ENCODE assay signal across 35 cellular contexts in genomic region chr9:83011611-83012010, GRCh38. TPM values are rescaled to one million over a fixed set of nuclear protein-coding genes. Genes with fewer than 3 reads are reported as not detected.
DNase-seq lines count a peak whose midpoint lies in the region; ATAC-seq, FAIRE-seq and TF ChIP-seq lines count a peak whose summit lies in the region.
"Had no signal": no experiment of that assay in that cellular context is flagged by ENCODE, and none has a peak within 500 bp of the region (broad histone marks: within the 10 kb centered on the region; RNA-seq: fewer than 3 reads in every experiment).

No MANE protein-coding gene starts in this region.

- H2BK120ac ChIP-seq in H9 (ENCODE audit: low read depth, low read length, poor library complexity, severe bottlenecking) = no peak overlapping the region

- H2BK15ac ChIP-seq in H9 (ENCODE audit: low read depth, low read length) = no peak overlapping the region

- no peaks in the 10 kb centered on the region for H3K23me2 ChIP-seq in H9 (ENCODE audit: insufficient read length, low read depth, low read length, poor library complexity, severe bottlenecking)

- H3K36me3 Mint-ChIP-seq in Calu3 (ENCODE audit: insufficient read depth, unreplicated experiment) (peaks cover 49% of the 10 kb centered on the region), H9 (ENCODE audit: insufficient read depth in 1 of 3, low read depth in 3 of 3) (no peaks in the 10 kb centered on the region)
- H3K36me3 Mint-ChIP-seq: activated naive CD8-positive, alpha-beta T cell; CD4-positive, CD25-positive, alpha-beta regulatory T cell; T-cell had no signal

- H3K4me3 Mint-ChIP-seq in Calu3 (ENCODE audit: low read depth, unreplicated experiment) (no peak overlapping the region), H9 (no peak overlapping the region)
- H3K4me3 Mint-ChIP-seq: activated naive CD8-positive, alpha-beta T cell; CD4-positive, CD25-positive, alpha-beta regulatory T cell; central memory CD8-positive, alpha-beta T cell; nephron; T-cell had no signal

- H2BK20ac ChIP-seq in H9 (ENCODE audit: low read depth, low read length, poor library complexity, severe bottlenecking) = no peak overlapping the region

- no peak overlapping the region for H3K4ac ChIP-seq in H9 (ENCODE audit: low read depth, low read length)

- no peaks in the 10 kb centered on the region for H3K79me1 ChIP-seq in H9 (ENCODE audit: insufficient read depth, low read depth, low read length, poor library complexity, severe bottlenecking)

- no peak overlapping the region for H2AFZ ChIP-seq in H9 (ENCODE audit: low read length)

- BruUV-seq in Calu3 (replicated peaks; lab: Mats Ljungman, UMichigan) = no TSS peak

- no peak overlapping the region for H3T11ph ChIP-seq in H9 (ENCODE audit: low read length)

- no peaks in the 10 kb centered on the region for H3K9me3 Mint-ChIP-seq in Calu3 (ENCODE audit: low read depth, unreplicated experiment)
- H3K9me3 Mint-ChIP-seq in H9 = no peaks in the 10 kb centered on the region; a peak in 1 of 5 replicates
- H3K9me3 Mint-ChIP-seq: nephron, T-cell had no signal

- H4K91ac ChIP-seq in H9 (ENCODE audit: insufficient read length, low read depth, low read length) = no peak overlapping the region

- peak; percentile 13 for FAIRE-seq in pancreas (lab: Jason Lieb, UNC)
- FAIRE-seq: frontal cortex, HTR-8/SVneo had no signal

- H3K56ac ChIP-seq in H9 (ENCODE audit: insufficient read length, low read depth, low read length) = no peak overlapping the region

- H3K4me3 ChIP-seq in astrocyte of the cerebellum (ENCODE audit: low read depth, low read length) = no peak overlapping the region
- no peak overlapping the region for H3K4me3 ChIP-seq in pancreas
- H3K4me3 ChIP-seq: ascending aorta, esophagus muscularis mucosa, MG63, suprapubic skin had no signal

- ATAC-seq in pancreas (no peak), esophagus mucosa (no peak), HG03565 (IDR thresholded peaks at IDR 0.05; ENCODE audit: unreplicated experiment) (no peak)
- ATAC-seq: T-cell had no signal

- no peaks in the 10 kb centered on the region for H4K20me1 ChIP-seq in H9 (ENCODE audit: control insufficient read depth, insufficient read depth, insufficient read length)

- no peak overlapping the region for H2AK5ac ChIP-seq in H9 (ENCODE audit: insufficient read length, low read length)

- peak overlapping the region; percentile 77 for H3K27ac Mint-ChIP-seq in Calu3 (ENCODE audit: unreplicated experiment)
- H3K27ac Mint-ChIP-seq in H9 = no peak overlapping the region
- H3K27ac Mint-ChIP-seq: activated naive CD8-positive, alpha-beta T cell; CD4-positive, CD25-positive, alpha-beta regulatory T cell; T-cell had no signal

- TF ChIP-seq CTCF in Calu3 (IDR thresholded peaks at IDR 0.05; ENCODE audit: unreplicated experiment) (no peak), astrocyte of the cerebellum (IDR thresholded peaks at IDR 0.05; ENCODE audit: low read depth, low read length, missing control alignments) (no peak), pancreas (IDR thresholded peaks at IDR 0.05) (no peak), H9 (conservative IDR thresholded peaks at IDR 0.05) (no peak)

- CTCF ChIA-PET in Calu3 (lab: Charles Lee) = no interaction called here

- in situ Hi-C loops in astrocyte of the cerebellum (cut with HindIII; ENCODE audit: low sequenced_read_pairs) = no loop called here

- H3K27me3 ChIP-seq in pancreas = no peaks in the 10 kb centered on the region
- H3K27me3 ChIP-seq in H9 (ENCODE audit: insufficient read depth, low read length) = no peaks in the 10 kb centered on the region
- H3K27me3 ChIP-seq: ascending aorta, esophagus muscularis mucosa, MG63, suprapubic skin had no signal

- H4K8ac ChIP-seq in H9 (replicated peaks; ENCODE audit: insufficient read length, low read depth, low read length) = no peak overlapping the region

- H3K14ac ChIP-seq in H9 (ENCODE audit: insufficient read depth, low read length) = no peak overlapping the region

- no peak overlapping the region for H3K9ac ChIP-seq in H9 (ENCODE audit: extremely low read depth, insufficient read length, low read length)

- intact Hi-C loops in Calu3 (cut with micrococcal nuclease; ENCODE audit: unreplicated experiment) (loop anchor here (5.0 kb wide), 1 partner anchor 51 kb away; the partner anchor contains the start of gene RASEF), pancreas (cut with DNase I) (no loop called here)

- no peak overlapping the region for H3K18ac ChIP-seq in H9 (ENCODE audit: insufficient read length, low read depth, low read length)

- H3K23ac ChIP-seq in H9 (ENCODE audit: insufficient read length, low read depth, low read length) = no peak overlapping the region

- no peaks in the 10 kb centered on the region for H3K79me2 ChIP-seq in H9 (ENCODE audit: insufficient read depth, low read length)

- H2BK12ac ChIP-seq in H9 (ENCODE audit: insufficient read length, low read depth, low read length) = no peak overlapping the region

- peak overlapping the region in 1 of 4 donors; percentile 2 for H3K27ac ChIP-seq in pancreas
- H3K27ac ChIP-seq in H9 (ENCODE audit: insufficient read length, low read depth, low read length) = no peak overlapping the region
- H3K27ac ChIP-seq: ascending aorta, esophagus muscularis mucosa, suprapubic skin, WERI-Rb-1 had no signal

- H3K4me1 Mint-ChIP-seq in Calu3 (ENCODE audit: low read depth, unreplicated experiment) (peaks cover 28% of the 10 kb centered on the region), H9 (peaks cover 9 to 13% of the 10 kb centered on the region in 2 experiments)
- H3K4me1 Mint-ChIP-seq: central memory CD8-positive, alpha-beta T cell had no signal

- H3K4me1 ChIP-seq in pancreas = peaks cover 0 to 20% (median 9%) of the 10 kb centered on the region in 3 donors
- H3K4me1 ChIP-seq in H9 (ENCODE audit: insufficient read depth, low read length) = peaks cover 5% of the 10 kb centered on the region; the same call in 1 of the 2 replicates
- H3K4me1 ChIP-seq: ascending aorta had no signal

- no peaks in the 10 kb centered on the region for H3K9me3 ChIP-seq in pancreas
- no peaks in the 10 kb centered on the region for H3K9me3 ChIP-seq in H9 (ENCODE audit: control insufficient read depth, low read depth, low read length)
- H3K9me3 ChIP-seq: ascending aorta, esophagus muscularis mucosa, MG63, suprapubic skin had no signal

- H3K27me3 Mint-ChIP-seq in Calu3 (ENCODE audit: unreplicated experiment) (no peaks in the 10 kb centered on the region), H9 (ENCODE audit: low read depth) (no peaks in the 10 kb centered on the region)
- H3K27me3 Mint-ChIP-seq: CD4-positive, CD25-positive, alpha-beta regulatory T cell; central memory CD8-positive, alpha-beta T cell had no signal

- DNase-seq in AG08396 (ENCODE audit: low spot score) (peak; percentile 8), Calu3 (no peak), astrocyte of the cerebellum (ENCODE audit: low read depth) (peak; percentile 86), pancreas (no peak), H9 (no peak)
- DNase-seq: activated CD4-positive, alpha-beta T cell treated with anti-CD3 and anti-CD28 coated beads for 4 hours; activated CD8-positive, alpha-beta memory T cell treated with anti-CD3 and anti-CD28 coated beads for 24 hours; activated effector memory CD4-positive, alpha-beta T cell treated with anti-CD3 and anti-CD28 coated beads, Interleukin-2, amount 50 U/mL, for 16 hours; activated T-cell treated with anti-CD3 and anti-CD28 coated beads for 4 hours; dermis blood vessel endothelial cell; DMS79 treated with DMSO at 0.1 percent for 48 hours; GOT3; hippocampal formation; KBM-7; left cardiac atrium; MG63; NCI-H1105; NCI-H1930; NCI-H2171 treated with DMSO at 0.1 percent for 48 hours; NCI-H510A; stimulated activated naive CD4-positive, alpha-beta T cell; T-cell; WERI-Rb-1 had no signal

- H3K4me2 ChIP-seq in H9 (ENCODE audit: insufficient read depth, insufficient read length, low read length) = no peak overlapping the region

- H2BK5ac ChIP-seq in H9 (ENCODE audit: insufficient read length, low read length) = no peak overlapping the region

- no peak overlapping the region for H4K5ac ChIP-seq in H9 (ENCODE audit: insufficient read length, low read depth, low read length)

- peaks cover 0 to 19% (median 0%) of the 10 kb centered on the region in 3 donors for H3K36me3 ChIP-seq in pancreas
- H3K36me3 ChIP-seq: ascending aorta, esophagus muscularis mucosa, MG63, suprapubic skin, WERI-Rb-1 had no signal

RNA-seq across cellular contexts. Expression of gene RASEF, which starts 51.3 kb away (rescaled TPM):
- total RNA-seq in Calu3 (2022) (38.8 and 47.7 TPM in 2 replicates), pancreas (10 to 100 TPM; 13.8 to 27.3 (median 22.8) TPM), H9 (2021) (1.9 and 2.2 TPM in 2 replicates), esophagus mucosa (8.1 TPM)
- 10 to 100 TPM; 10.3 to 12.8 TPM for polyA plus RNA-seq in pancreas
- total RNA-seq: ascending aorta; CD4-positive, CD25-positive, alpha-beta regulatory T cell; OCI-LY7 had no signal
- polyA plus RNA-seq: CD4-positive, CD25-positive, alpha-beta regulatory T cell had no signal

Comparison
In these comparisons a context has a peak if more than half of its experiments do, and no peak if none do; other contexts are left out.
1. DNase-seq: peak in AG08396 (single experiment) and astrocyte of the cerebellum (single experiment); none in Calu3 (single experiment), pancreas (0 of 6) and H9 (single experiment).